In genomic region chr7:90938371-90938770, GRCh38 we compare ENCODE assay signal across 21 cellular contexts.
A peak's percentile ranks its signal among the peaks of the same experiment; 100 is the strongest.
DNase-seq lines count a peak whose midpoint lies in the region; ATAC-seq and TF ChIP-seq lines count a peak whose summit lies in the region.
"Had no signal": no experiment of that assay in that cellular context is flagged by ENCODE, and none has a peak within 500 bp of the region (broad histone marks: within the 10 kb centered on the region; RNA-seq: fewer than 3 reads in every experiment).

No MANE protein-coding gene starts in this region.

- DNase-seq in EL (peak; percentile 10), fibroblast of lung (ENCODE audit: low read depth in 2 of 2) (peak; percentile 29 to 45), T-cell (no peak), kidney glomerular epithelial cell (lab: John Stamatoyannopoulos, UW) (no peak), ecto neural progenitor cell (ENCODE audit: low spot score) (no peak)
- no peak for DNase-seq in activated CD8-positive, alpha-beta memory T cell treated with anti-CD3 and anti-CD28 coated beads, Interleukin-2, amount 50 U/mL, for 4 hours
- DNase-seq: CD4-positive, CD25-positive, alpha-beta regulatory T cell; DMS53; GF-D8; KG1; MM.1S; NCI-H1048; NCI-H1417; NCI-H1694; NCI-H2029 treated with DMSO at 0.1 percent for 48 hours; NCI-H526 treated with DMSO at 0.1 percent for 48 hours; Peyer's patch; SIG-M5 had no signal

- H3K27ac ChIP-seq in HEK293 (ENCODE audit: extremely low read depth, low read depth, low read length) (no peak overlapping the region), fibroblast of lung (ENCODE audit: insufficient read depth, low read length) (no peak overlapping the region)
- H3K27ac ChIP-seq: Peyer's patch, SK-N-MC had no signal

- H3K79me2 ChIP-seq in fibroblast of lung (ENCODE audit: control insufficient read depth, insufficient read depth, low read length), result no peaks in the 10 kb centered on the region

- no peak overlapping the region for H3K4me3 Mint-ChIP-seq in T-cell
- H3K4me3 Mint-ChIP-seq: CD4-positive, CD25-positive, alpha-beta regulatory T cell had no signal

- POLR2A ChIA-PET in HEK293 (lab: Yijun Ruan, JAX) (no interaction called here), T-cell (lab: Charles Lee) (no interaction called here)

- H3K9ac ChIP-seq in fibroblast of lung (ENCODE audit: insufficient read depth, low read length), result no peak overlapping the region

- H3K27ac Mint-ChIP-seq in T-cell, result no peak overlapping the region
- H3K27ac Mint-ChIP-seq: CD4-positive, CD25-positive, alpha-beta regulatory T cell had no signal

- no peak overlapping the region for H3K4me2 ChIP-seq in fibroblast of lung (ENCODE audit: extremely low read depth, insufficient read depth, low read length)

- H4K20me1 ChIP-seq in fibroblast of lung (ENCODE audit: control insufficient read depth, extremely low read depth, insufficient read depth, low read length), result no peaks in the 10 kb centered on the region

- H3K36me3 ChIP-seq in HEK293 (ENCODE audit: control insufficient read depth in 2 of 2, insufficient read depth in 1 of 2, low read length in 2 of 2) (no peaks in the 10 kb centered on the region), fibroblast of lung (ENCODE audit: control insufficient read depth, insufficient read depth, low read length) (no peaks in the 10 kb centered on the region)
- H3K36me3 ChIP-seq: Peyer's patch had no signal

- no peak overlapping the region for H3K4me3 ChIP-seq in HEK293 (ENCODE audit: low read depth, low read length)
- H3K4me3 ChIP-seq in fibroblast of lung (replicated peaks in 1 of 4; ENCODE audit: control extremely low read depth in 1 of 4, insufficient read depth in 1 of 4, low read depth in 3 of 4, low read length in 4 of 4), result no peak overlapping the region
- H3K4me3 ChIP-seq: Peyer's patch, SK-N-MC had no signal

- no peaks in the 10 kb centered on the region for H3K27me3 ChIP-seq in fibroblast of lung (ENCODE audit: control insufficient read depth, insufficient read depth, low read length)
- H3K27me3 ChIP-seq: Peyer's patch had no signal

- H3K4me1 ChIP-seq in HEK293 (ENCODE audit: control insufficient read depth, insufficient read depth, low read length) (no peaks in the 10 kb centered on the region), fibroblast of lung (ENCODE audit: control insufficient read depth, extremely low read depth, insufficient read depth, low read length) (peaks cover 3% of the 10 kb centered on the region)
- H3K4me1 ChIP-seq: Peyer's patch had no signal

- no peaks in the 10 kb centered on the region for H3K36me3 Mint-ChIP-seq in T-cell
- H3K36me3 Mint-ChIP-seq: CD4-positive, CD25-positive, alpha-beta regulatory T cell had no signal

- ATAC-seq in SK-N-SH treated with all-trans-retinoic acid at 6 μM for 48 hours, result no peak
- ATAC-seq in T-cell (replicated peaks in 1 of 4), result no peak

- no peak overlapping the region for H2AFZ ChIP-seq in fibroblast of lung (ENCODE audit: low read length)

- TF ChIP-seq CTCF in HEK293 (tag by site-specific recombination; IDR thresholded peaks at IDR 0.05) (no peak), fibroblast of lung (conservative IDR thresholded peaks at IDR 0.05 in 1 of 2, IDR thresholded peaks at IDR 0.05 in 1 of 2; ENCODE audit: low read depth in 1 of 2, low read length in 2 of 2) (no peak)

- H3K27me3 Mint-ChIP-seq in T-cell, result no peaks in the 10 kb centered on the region
- H3K27me3 Mint-ChIP-seq: CD4-positive, CD25-positive, alpha-beta regulatory T cell had no signal

- no peaks in the 10 kb centered on the region for H3K9me3 Mint-ChIP-seq in T-cell

- CTCF ChIA-PET in HEK293 (lab: Yijun Ruan, JAX), result interaction anchor here (1.5 kb wide), 1 partner anchor 10 kb away, joined by 5 read pairs; no protein-coding TSS in a partner anchor
- CTCF ChIA-PET in T-cell (lab: Charles Lee), result no interaction called here

- H3K9me3 ChIP-seq in HEK293 (ENCODE audit: control insufficient read depth, insufficient read depth, low read depth, low read length) (no peaks in the 10 kb centered on the region), fibroblast of lung (ENCODE audit: control insufficient read depth, insufficient read depth, low read depth, low read length) (no peaks in the 10 kb centered on the region)
- H3K9me3 ChIP-seq: Peyer's patch had no signal

- no peaks in the 10 kb centered on the region for H3K4me1 Mint-ChIP-seq in T-cell
- H3K4me1 Mint-ChIP-seq: CD4-positive, CD25-positive, alpha-beta regulatory T cell had no signal

TF ChIP-seq in HEK293, 187 proteins besides CTCF, POLR2A, EP300 and RAD21:
- TF ChIP-seq IKZF3 (tag by site-specific recombination; IDR thresholded peaks at IDR 0.05) (no peak), ZBTB26 (tag by site-specific recombination; optimal IDR thresholded peaks at IDR 0.05) (no peak), GFI1B (tag by site-specific recombination; IDR thresholded peaks at IDR 0.05) (no peak), ZNF76 (tag by site-specific recombination; IDR thresholded peaks at IDR 0.05; ENCODE audit: borderline replicate concordance, low read depth) (no peak), ATF2 (tag by site-specific recombination; IDR thresholded peaks at IDR 0.05; ENCODE audit: low read depth) (0 out of 2 replicates have a peak, but pooled peaks have one; percentile 32)

TF ChIP-seq in SK-N-SH treated with all-trans-retinoic acid at 6 μM for 48 hours, 23 proteins besides CTCF, POLR2A, EP300 and RAD21:
- TF ChIP-seq CREB5 (CRISPR knock-in tag; IDR thresholded peaks at IDR 0.05; ENCODE audit: low read depth) (peak; percentile 73), ISL1 (CRISPR knock-in tag; IDR thresholded peaks at IDR 0.05) (peak; percentile 71), SNAI2 (CRISPR knock-in tag; IDR thresholded peaks at IDR 0.05) (no peak), PATZ1 (CRISPR knock-in tag; IDR thresholded peaks at IDR 0.05; ENCODE audit: borderline replicate concordance) (no peak)

Comparison
In these comparisons a context has a peak if more than half of its experiments do, and no peak if none do; other contexts are left out.
1. DNase-seq: peak in EL (single experiment) and fibroblast of lung (2 of 2); none in T-cell (0 of 34), activated CD8-positive, alpha-beta memory T cell treated with anti-CD3 and anti-CD28 coated beads, Interleukin-2, amount 50 U/mL, for 4 hours (single experiment), kidney glomerular epithelial cell (single experiment) and ecto neural progenitor cell (single experiment).